ENCODE assay signal across 32 cellular contexts in genomic region chr12:89424846-89425245, GRCh38.
"Had no signal": no experiment of that assay in that cellular context is flagged by ENCODE, and none has a peak within 500 bp of the region (broad histone marks: within the 10 kb centered on the region; RNA-seq: fewer than 3 reads in every experiment).

No MANE protein-coding gene starts in this region.

- H3K9me3 ChIP-seq: ovary, psoas muscle, right lobe of liver, sigmoid colon, spleen, suprapubic skin, testis, tibial artery, transverse colon, upper lobe of right lung, uterus had no signal

- H3K9me3 Mint-ChIP-seq: natural killer cell; stimulated activated memory B cell treated with anti-CD40 and anti-IgM and Interleukin-4, amounts not matched to agents 10 μg/mL and 1 μg/mL and 100 μg/mL, for 72 hours; stimulated activated naive CD8-positive, alpha-beta T cell treated with anti-CD3 and anti-CD28 coated beads, Interleukin-15, amount 100 ng/mL, for 72 hours; type B pancreatic cell had no signal

- H3K27ac Mint-ChIP-seq: natural killer cell; nephron; neural progenitor cell; progenitor cell of endocrine pancreas; stimulated activated memory B cell treated with anti-CD40 and anti-IgM and Interleukin-4, amounts not matched to agents 10 μg/mL and 1 μg/mL and 100 μg/mL, for 72 hours; stimulated activated naive CD8-positive, alpha-beta T cell treated with anti-CD3 and anti-CD28 coated beads, Interleukin-15, amount 100 ng/mL, for 72 hours; type B pancreatic cell had no signal

- H3K4me1 ChIP-seq: neural progenitor cell, psoas muscle, right lobe of liver, sigmoid colon, suprapubic skin, testis, tibial artery, transverse colon, upper lobe of right lung, uterus had no signal

- DNase-seq: naive thymus-derived CD4-positive, alpha-beta T cell; natural killer cell; nucleus accumbens; ovary; posterior cingulate gyrus; psoas muscle; right cardiac atrium; right lobe of liver; sigmoid colon; small intestine; spleen; stimulated activated CD4-positive, alpha-beta T cell treated with anti-CD3 and anti-CD28 coated beads, Interleukin-12 subunit alpha, Interleukin-12 subunit beta, amount 100 ng/mL, for 4 hours; stimulated activated CD4-positive, alpha-beta T cell treated with anti-CD3 and anti-CD28 coated beads, Interleukin-1b, Interleukin-23, amount 100 ng/mL, for 48 hours; stimulated activated CD4-positive, alpha-beta T cell treated with anti-CD3 and anti-CD28 coated beads, Interleukin-4, amount 100 ng/mL, for 1 hour; stimulated activated CD4-positive, alpha-beta T cell treated with anti-CD3 and anti-CD28 coated beads, Interleukin-4, amount 100 ng/mL, for 4 hours; stimulated activated CD8-positive, alpha-beta memory T cell treated with anti-CD3 and anti-CD28 coated beads, Interleukin-4, amount 100 ng/mL, for 48 hours; stimulated activated naive CD4-positive, alpha-beta T cell; stimulated activated naive CD8-positive, alpha-beta T cell treated with anti-CD3 and anti-CD28 coated beads, Interleukin-15, amount 100 ng/mL, for 72 hours; stimulated activated naive CD8-positive, alpha-beta T cell treated with anti-CD3 and anti-CD28 coated beads, Interleukin-15, Interleukin-2, amounts not matched to agents 100 U/mL and 50 U/mL, for 24 hours; substantia nigra; testis; tibial artery; transverse colon; upper lobe of right lung; uterus had no signal

- H3K4me3 ChIP-seq: neural progenitor cell, ovary, psoas muscle, right lobe of liver, sigmoid colon, spleen, suprapubic skin, testis, tibial artery, transverse colon, upper lobe of right lung, uterus had no signal

- H3K9ac ChIP-seq: neural progenitor cell, parathyroid adenoma had no signal

- H2AFZ ChIP-seq: neural progenitor cell, parathyroid adenoma had no signal

- H3K4me1 Mint-ChIP-seq: nephron, neural progenitor cell had no signal

- H3K4me3 Mint-ChIP-seq: naive thymus-derived CD4-positive, alpha-beta T cell; natural killer cell; nephron; neural progenitor cell; stimulated activated memory B cell treated with anti-CD40 and anti-IgM and Interleukin-4, amounts not matched to agents 10 μg/mL and 1 μg/mL and 100 μg/mL, for 72 hours; stimulated activated naive CD8-positive, alpha-beta T cell treated with anti-CD3 and anti-CD28 coated beads, Interleukin-15, amount 100 ng/mL, for 72 hours; type B pancreatic cell had no signal

- H3K27ac ChIP-seq: neural progenitor cell, ovary, parathyroid adenoma, psoas muscle, right lobe of liver, sigmoid colon, suprapubic skin, testis, tibial artery, transverse colon, upper lobe of right lung, uterus had no signal

- H3K36me3 ChIP-seq: neural progenitor cell, ovary, right lobe of liver, suprapubic skin, upper lobe of right lung, uterus had no signal

- H3K27me3 ChIP-seq: neural progenitor cell, ovary, right lobe of liver, sigmoid colon, spleen, suprapubic skin, testis, tibial artery, transverse colon, upper lobe of right lung, uterus had no signal

- H3K27me3 Mint-ChIP-seq: naive thymus-derived CD4-positive, alpha-beta T cell; progenitor cell of endocrine pancreas; stimulated activated memory B cell treated with anti-CD40 and anti-IgM and Interleukin-4, amounts not matched to agents 10 μg/mL and 1 μg/mL and 100 μg/mL, for 72 hours; stimulated activated naive CD8-positive, alpha-beta T cell treated with anti-CD3 and anti-CD28 coated beads, Interleukin-15, amount 100 ng/mL, for 72 hours; type B pancreatic cell had no signal

- H3K4me2 ChIP-seq: neural progenitor cell had no signal

- ATAC-seq: natural killer cell; psoas muscle; right cardiac atrium; right lobe of liver; stimulated activated memory B cell treated with anti-CD40 and anti-IgM and Interleukin-4, amounts not matched to agents 10 μg/mL and 1 μg/mL and 100 μg/mL, for 72 hours; stimulated activated naive CD8-positive, alpha-beta T cell treated with anti-CD3 and anti-CD28 coated beads, Interleukin-15, amount 100 ng/mL, for 72 hours; stimulated activated naive CD8-positive, alpha-beta T cell treated with anti-CD3 and anti-CD28 coated beads, Interleukin-15, Interleukin-2, amounts not matched to agents 100 U/mL and 50 U/mL, for 24 hours; upper lobe of right lung had no signal
